22 cellular contexts compared by ENCODE assay signal in genomic region chr9:91004484-91004883, GRCh38.
DNase-seq lines count a peak whose midpoint lies in the region; ATAC-seq and TF ChIP-seq lines count a peak whose summit lies in the region.
"Had no signal": no experiment of that assay in that cellular context is flagged by ENCODE, and none has a peak within 500 bp of the region (broad histone marks: within the 10 kb centered on the region; RNA-seq: fewer than 3 reads in every experiment).

No MANE protein-coding gene starts in this region.

- TF ChIP-seq CTCF in HFF-Myc (IDR thresholded peaks at IDR 0.05; ENCODE audit: low read depth, low read length, missing control alignments), result peak; percentile 6
- peak; percentile 34 for TF ChIP-seq CTCF in choroid plexus epithelial cell (conservative IDR thresholded peaks at IDR 0.05; ENCODE audit: low read depth, low read length)
- TF ChIP-seq CTCF in foreskin keratinocyte (conservative IDR thresholded peaks at IDR 0.05), result peak; percentile 34

- no peak overlapping the region for H3K27ac ChIP-seq in foreskin keratinocyte
- H3K27ac ChIP-seq: BLaER1 treated with 17β-estradiol and CSF1 and Interleukin-3, amounts not matched to agents 10 nM and 100 nM; GM23248; Peyer's patch had no signal

- ATAC-seq in foreskin keratinocyte (no peak), GM18868 (IDR thresholded peaks at IDR 0.05; ENCODE audit: unreplicated experiment) (no peak), GM19452 (IDR thresholded peaks at IDR 0.05; ENCODE audit: unreplicated experiment) (no peak)
- ATAC-seq: GM12878, SK-N-SH treated with all-trans-retinoic acid at 6 μM for 48 hours had no signal

- H3K4me3 ChIP-seq in HFF-Myc (replicated peaks; ENCODE audit: low read depth, low read length), result no peak overlapping the region
- H3K4me3 ChIP-seq in choroid plexus epithelial cell (ENCODE audit: low read depth, low read length), result no peak overlapping the region
- H3K4me3 ChIP-seq: BLaER1 treated with 17β-estradiol and CSF1 and Interleukin-3, amounts not matched to agents 10 nM and 100 nM; GM12878; GM23248; Peyer's patch had no signal

- peaks cover 19% of the 10 kb centered on the region for H3K4me1 ChIP-seq in foreskin keratinocyte
- H3K4me1 ChIP-seq: Caco-2, Peyer's patch had no signal

- DNase-seq in HFF-Myc (ENCODE audit: extremely low read depth, low read depth) (no peak), choroid plexus epithelial cell (ENCODE audit: low read depth) (no peak), foreskin keratinocyte (no peak), NCI-H2227 (lab: John Stamatoyannopoulos, UW; ENCODE audit: unreplicated experiment) (no peak), ecto neural progenitor cell (ENCODE audit: low spot score) (no peak)
- DNase-seq: Caco-2; CD4-positive, alpha-beta memory T cell; DMS 273 treated with DMSO at 0.1 percent for 48 hours; DMS79 treated with DMSO at 0.1 percent for 48 hours; GM23248; HCEC 1CT; Karpas-422; MV-4-11; NCI-H1105 treated with DMSO at 0.1 percent for 48 hours; NCI-H2029 treated with DMSO at 0.1 percent for 48 hours; NCI-H524 treated with DMSO at 0.1 percent for 48 hours; Peyer's patch had no signal

- H3K27me3 ChIP-seq in foreskin keratinocyte, result no peaks in the 10 kb centered on the region
- H3K27me3 ChIP-seq: BLaER1 treated with 17β-estradiol and CSF1 and Interleukin-3, amounts not matched to agents 10 nM and 100 nM; Peyer's patch had no signal
